ENCODE assay signal across 9 cellular contexts in the genomic region with DNA sequence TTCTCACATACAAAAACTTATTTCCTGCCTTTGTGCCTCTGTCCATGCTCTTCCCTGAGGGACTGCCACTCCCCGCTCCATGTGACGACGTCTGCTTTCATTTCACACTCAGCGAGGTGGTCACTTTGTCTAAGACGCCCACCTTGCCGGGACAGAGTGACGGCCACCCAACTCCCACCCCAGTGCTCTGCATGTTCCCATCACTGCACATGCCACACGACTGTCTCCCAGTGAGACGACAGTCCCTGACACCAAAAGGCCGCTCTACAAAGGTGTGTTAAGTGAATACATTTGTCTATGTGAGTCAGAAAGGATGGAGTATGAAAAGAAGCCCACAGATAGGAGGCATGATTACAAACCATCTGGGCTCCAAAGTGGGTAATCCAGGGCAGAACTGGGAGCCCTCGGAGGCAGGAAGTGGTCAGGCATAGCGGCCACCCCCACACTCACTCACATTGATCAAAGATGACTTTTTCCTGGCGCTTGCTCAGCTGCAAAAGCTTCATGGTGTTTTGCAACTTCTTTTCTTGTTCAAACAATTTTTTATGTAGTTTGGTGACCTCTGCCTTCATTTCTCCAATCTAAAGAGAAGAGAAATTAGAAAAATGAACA.
DNase-seq lines count a peak whose midpoint lies in the region; ATAC-seq, FAIRE-seq and TF ChIP-seq lines count a peak whose summit lies in the region.
"Had no signal": no experiment of that assay in that cellular context is flagged by ENCODE, and none has a peak within 500 bp of the region (broad histone marks: within the 10 kb centered on the region; RNA-seq: fewer than 3 reads in every experiment).

No MANE protein-coding gene starts in this region.

- H3K4me3 ChIP-seq in neuronal stem cell (ENCODE audit: low read length in 2 of 2) = no peak overlapping the region

- H2BK15ac ChIP-seq in neuronal stem cell (ENCODE audit: low read length) = no peak overlapping the region

- H3K36me3 Mint-ChIP-seq in activated T-helper 17 cell treated with anti-CD3 and anti-CD28 coated beads, Interleukin-2, amount 50 U/mL, for 72 hours (ENCODE audit: low read depth) = peaks cover 90% of the 10 kb centered on the region

- H4K91ac ChIP-seq in neuronal stem cell (ENCODE audit: low read depth, low read length, poor library complexity) = no peak overlapping the region

- no peak overlapping the region for H3K18ac ChIP-seq in neuronal stem cell (ENCODE audit: low read length)

- no peak overlapping the region for H3K23ac ChIP-seq in neuronal stem cell (ENCODE audit: low read depth, low read length, poor library complexity)

- H3K4me1 Mint-ChIP-seq in activated T-helper 17 cell treated with anti-CD3 and anti-CD28 coated beads, Interleukin-2, amount 50 U/mL, for 72 hours = peaks cover 14% of the 10 kb centered on the region

- peaks cover 2% of the 10 kb centered on the region for H3K79me1 ChIP-seq in neuronal stem cell (ENCODE audit: low read depth, low read length)

- H3K4me3 Mint-ChIP-seq in activated T-helper 17 cell treated with anti-CD3 and anti-CD28 coated beads, Interleukin-2, amount 50 U/mL, for 72 hours = peak overlapping the region; percentile 52
- H3K4me3 Mint-ChIP-seq: naive B cell had no signal

- H3K27me3 Mint-ChIP-seq in activated T-helper 17 cell treated with anti-CD3 and anti-CD28 coated beads, Interleukin-2, amount 50 U/mL, for 72 hours = no peaks in the 10 kb centered on the region
- H3K27me3 Mint-ChIP-seq: naive B cell had no signal

- no peak overlapping the region for H2BK5ac ChIP-seq in neuronal stem cell (ENCODE audit: low read length)

- no peak overlapping the region for H3K14ac ChIP-seq in neuronal stem cell (ENCODE audit: low read length)

- H3K27me3 ChIP-seq in neuronal stem cell (ENCODE audit: control insufficient read depth in 3 of 3, insufficient read depth in 3 of 3, low read depth in 1 of 3, low read length in 3 of 3) = no peaks in the 10 kb centered on the region

- no peak for FAIRE-seq in GM12892 (lab: Jason Lieb, UNC)

- no peak overlapping the region for H2AFZ ChIP-seq in neuronal stem cell (ENCODE audit: low read length)

- H3K9me3 ChIP-seq in neuronal stem cell (replicated peaks in 1 of 2; ENCODE audit: control insufficient read depth in 2 of 2, insufficient read depth in 1 of 2, low read depth in 1 of 2, low read length in 2 of 2) = peaks cover 0 to 2% of the 10 kb centered on the region in 2 donors

- no CpG with 5 or more reads among the region's 13 CpGs for WGBS in neuronal stem cell (ENCODE audit: extremely low coverage in 2 of 2, insufficient read length in 2 of 2, insufficient replicate concordance in 1 of 2), 2 donors

- ATAC-seq in activated T-helper 17 cell treated with anti-CD3 and anti-CD28 coated beads, Interleukin-2, amount 50 U/mL, for 72 hours (replicated peaks) = peak; percentile 93
- ATAC-seq in left lobe of liver = peak; percentile 46
- no peak for ATAC-seq in GM21360 (IDR thresholded peaks at IDR 0.05; ENCODE audit: unreplicated experiment)

- no peak overlapping the region for H2AK5ac ChIP-seq in neuronal stem cell (ENCODE audit: low read depth, low read length)

- no peak overlapping the region for H2BK12ac ChIP-seq in neuronal stem cell (ENCODE audit: low read length)

- H3K27ac Mint-ChIP-seq in activated T-helper 17 cell treated with anti-CD3 and anti-CD28 coated beads, Interleukin-2, amount 50 U/mL, for 72 hours = peak overlapping the region; percentile 60

- no peak overlapping the region for H2BK120ac ChIP-seq in neuronal stem cell (ENCODE audit: low read depth, low read length)

- TF ChIP-seq POLR2A in GM12892 (IDR thresholded peaks at IDR 0.05; ENCODE audit: low read depth, low read length) = no peak

- no peak overlapping the region for H4K8ac ChIP-seq in neuronal stem cell (ENCODE audit: low read depth, low read length)

- H3K4ac ChIP-seq in neuronal stem cell (ENCODE audit: low read length) = no peak overlapping the region

- H3K9me3 Mint-ChIP-seq in activated T-helper 17 cell treated with anti-CD3 and anti-CD28 coated beads, Interleukin-2, amount 50 U/mL, for 72 hours = no peaks in the 10 kb centered on the region
- H3K9me3 Mint-ChIP-seq: naive B cell had no signal

- DNase-seq in A172 (ENCODE audit: low spot score) = peak; percentile 98
- DNase-seq in HS-27A (ENCODE audit: low read depth) = peak; percentile 30
- DNase-seq in left lobe of liver (ENCODE audit: low spot score) = peak; percentile 75
- DNase-seq in GM12892 (ENCODE audit: insufficient read length) = no peak
- no peak for DNase-seq in NCI-H146 treated with DMSO at 0.1 percent for 48 hours (lab: John Stamatoyannopoulos, UW; ENCODE audit: unreplicated experiment)
- DNase-seq in neuronal stem cell (ENCODE audit: low spot score) = no peak
- DNase-seq: naive B cell had no signal

- no peaks in the 10 kb centered on the region for H3K4me1 ChIP-seq in neuronal stem cell (ENCODE audit: control insufficient read depth in 2 of 2, insufficient read depth in 1 of 2, low read depth in 1 of 2, low read length in 2 of 2)

- H3K4me2 ChIP-seq in neuronal stem cell (ENCODE audit: insufficient read depth, low read length, poor library complexity, severe bottlenecking) = no peak overlapping the region

- no peak overlapping the region for H3K9ac ChIP-seq in neuronal stem cell (ENCODE audit: low read depth, low read length, poor library complexity)

- no peak overlapping the region for H3K27ac ChIP-seq in neuronal stem cell (replicated peaks; ENCODE audit: low read length)

- H3K36me3 ChIP-seq in neuronal stem cell (replicated peaks in 1 of 2; ENCODE audit: control insufficient read depth in 2 of 2, insufficient read depth in 2 of 2, low read length in 2 of 2) = peaks cover 60 to 100% of the 10 kb centered on the region in 2 donors

Comparison
In these comparisons a context has a peak if more than half of its experiments do, and no peak if none do; other contexts are left out.
1. DNase-seq: peak in A172 (single experiment), HS-27A (single experiment) and left lobe of liver (single experiment); none in GM12892 (single experiment), NCI-H146 treated with DMSO at 0.1 percent for 48 hours (single experiment) and neuronal stem cell (single experiment).